18 cellular contexts compared by ENCODE assay signal in the genomic region with DNA sequence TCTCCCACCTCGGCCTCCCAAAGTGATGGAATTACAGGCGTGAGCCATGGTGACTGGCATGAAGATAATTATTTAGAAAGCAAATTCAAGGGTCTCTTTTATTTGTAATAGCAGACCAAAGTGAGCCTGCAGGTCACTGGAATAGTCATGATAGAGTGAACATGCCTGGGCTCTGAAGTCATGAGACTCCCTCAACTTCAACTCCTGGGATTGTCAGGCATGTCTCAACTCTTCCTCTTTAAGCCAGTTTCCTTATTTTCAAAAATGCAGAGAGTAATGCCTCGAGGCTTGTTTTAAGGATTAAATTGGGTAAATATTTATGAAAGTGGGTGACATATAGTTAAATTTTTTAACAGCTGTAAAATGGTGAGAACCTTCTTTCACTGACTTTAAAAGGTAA. TPM values are rescaled to one million over a fixed set of nuclear protein-coding genes. Genes with fewer than 3 reads are reported as not detected.
DNase-seq lines count a peak whose midpoint lies in the region; ATAC-seq lines count a peak whose summit lies in the region.
"Had no signal": no experiment of that assay in that cellular context is flagged by ENCODE, and none has a peak within 500 bp of the region (broad histone marks: within the 10 kb centered on the region; RNA-seq: fewer than 3 reads in every experiment).

No MANE protein-coding gene starts in this region.

- peak overlapping the region; percentile 64 for H3K4me3 ChIP-seq in CD4-positive, CD25-positive, alpha-beta regulatory T cell (ENCODE audit: low read depth, low read length)
- H3K4me3 ChIP-seq: body of pancreas, K562, ovary, right lobe of liver had no signal

- H3K36me3 Mint-ChIP-seq in CD4-positive, CD25-positive, alpha-beta regulatory T cell: no peaks in the 10 kb centered on the region
- H3K36me3 Mint-ChIP-seq in T-helper 17 cell (ENCODE audit: low read depth): no peaks in the 10 kb centered on the region
- no peaks in the 10 kb centered on the region for H3K36me3 Mint-ChIP-seq in activated CD8-positive, alpha-beta memory T cell treated with anti-CD3 and anti-CD28 coated beads, Interleukin-2, amount 10 ng/mL, durations not matched to agents 7 days and 5 days

- peak overlapping the region; percentile 84 to 99 (median 95) for H3K27ac Mint-ChIP-seq in CD4-positive, CD25-positive, alpha-beta regulatory T cell
- peak overlapping the region; percentile 99 for H3K27ac Mint-ChIP-seq in T-helper 17 cell
- no peak overlapping the region for H3K27ac Mint-ChIP-seq in activated CD8-positive, alpha-beta memory T cell treated with anti-CD3 and anti-CD28 coated beads, Interleukin-2, amount 10 ng/mL, durations not matched to agents 7 days and 5 days
- H3K27ac Mint-ChIP-seq: activated B cell treated with CpG ODN at 0.5 μM for 24 hours; stimulated activated naive CD8-positive, alpha-beta T cell treated with anti-CD3 and anti-CD28 coated beads, Interleukin-15, Interleukin-2, amounts not matched to agents 100 ng/mL and 50 ng/mL, for 24 hours had no signal

- H3K4me3 Mint-ChIP-seq in CD4-positive, CD25-positive, alpha-beta regulatory T cell: peak overlapping the region in 2 of 4 donors; percentile 29 to 60
- peak overlapping the region; percentile 12 for H3K4me3 Mint-ChIP-seq in T-helper 17 cell
- H3K4me3 Mint-ChIP-seq in activated CD8-positive, alpha-beta memory T cell treated with anti-CD3 and anti-CD28 coated beads, Interleukin-2, amount 10 ng/mL, durations not matched to agents 7 days and 5 days: no peak overlapping the region
- H3K4me3 Mint-ChIP-seq: activated B cell treated with CpG ODN at 0.5 μM for 24 hours had no signal

- H3K27ac ChIP-seq in CD4-positive, CD25-positive, alpha-beta regulatory T cell (ENCODE audit: insufficient read depth, low read length, poor library complexity, severe bottlenecking): peak overlapping the region; percentile 67
- H3K27ac ChIP-seq: body of pancreas, ovary, right lobe of liver had no signal

- no peak for ATAC-seq in CD4-positive, CD25-positive, alpha-beta regulatory T cell (ENCODE audit: low read depth in 2 of 2)
- no peak for ATAC-seq in T-helper 17 cell
- ATAC-seq in activated CD8-positive, alpha-beta memory T cell treated with anti-CD3 and anti-CD28 coated beads, Interleukin-2, amount 10 ng/mL, durations not matched to agents 7 days and 5 days: no peak
- no peak for ATAC-seq in GM18868 (IDR thresholded peaks at IDR 0.05; ENCODE audit: unreplicated experiment)
- ATAC-seq: body of pancreas, HCT116, K562, right lobe of liver had no signal

- peaks cover 51% of the 10 kb centered on the region for H3K4me1 ChIP-seq in CD4-positive, CD25-positive, alpha-beta regulatory T cell (ENCODE audit: control insufficient read depth, insufficient read depth, low read length, poor library complexity, severe bottlenecking)
- H3K4me1 ChIP-seq: body of pancreas, right lobe of liver had no signal

- no peaks in the 10 kb centered on the region for H3K27me3 ChIP-seq in CD4-positive, CD25-positive, alpha-beta regulatory T cell (ENCODE audit: control insufficient read depth, insufficient read depth, low read length)
- H3K27me3 ChIP-seq: body of pancreas, ovary, right lobe of liver had no signal

- no peak for DNase-seq in CD4-positive, CD25-positive, alpha-beta regulatory T cell
- DNase-seq in EH (ENCODE audit: low read depth) (peak; percentile 57), T-helper 17 cell (no peak), iris pigment epithelial cell (ENCODE audit: low read depth) (peak; percentile 21), NCI-H128 (lab: John Stamatoyannopoulos, UW; ENCODE audit: unreplicated experiment) (no peak)
- no peak for DNase-seq in activated CD8-positive, alpha-beta memory T cell treated with anti-CD3 and anti-CD28 coated beads, Interleukin-2, amount 10 ng/mL, durations not matched to agents 7 days and 5 days
- DNase-seq: activated B cell treated with CpG ODN at 0.5 μM for 24 hours, body of pancreas, erythroblast, NCI-H1092 treated with DMSO at 0.1 percent for 48 hours, NCI-H524, ovary, right lobe of liver, SHP77 treated with DMSO at 0.1 percent for 48 hours had no signal

- H3K4me1 Mint-ChIP-seq in CD4-positive, CD25-positive, alpha-beta regulatory T cell: peaks cover 42 to 77% (median 68%) of the 10 kb centered on the region in 4 donors
- H3K4me1 Mint-ChIP-seq in T-helper 17 cell: peaks cover 54% of the 10 kb centered on the region
- peaks cover 46% of the 10 kb centered on the region for H3K4me1 Mint-ChIP-seq in activated CD8-positive, alpha-beta memory T cell treated with anti-CD3 and anti-CD28 coated beads, Interleukin-2, amount 10 ng/mL, durations not matched to agents 7 days and 5 days
- H3K4me1 Mint-ChIP-seq: activated B cell treated with CpG ODN at 0.5 μM for 24 hours had no signal

- H3K9me3 Mint-ChIP-seq in CD4-positive, CD25-positive, alpha-beta regulatory T cell: peaks cover 0 to 3% (median 0%) of the 10 kb centered on the region in 7 donors
- H3K9me3 Mint-ChIP-seq in activated CD8-positive, alpha-beta memory T cell treated with anti-CD3 and anti-CD28 coated beads, Interleukin-2, amount 10 ng/mL, durations not matched to agents 7 days and 5 days (ENCODE audit: low read depth): no peaks in the 10 kb centered on the region
- H3K9me3 Mint-ChIP-seq: activated B cell treated with CpG ODN at 0.5 μM for 24 hours; stimulated activated naive CD8-positive, alpha-beta T cell treated with anti-CD3 and anti-CD28 coated beads, Interleukin-15, Interleukin-2, amounts not matched to agents 100 ng/mL and 50 ng/mL, for 24 hours had no signal

- CTCF ChIA-PET in activated CD8-positive, alpha-beta memory T cell treated with anti-CD3 and anti-CD28 coated beads, Interleukin-2, amount 10 ng/mL, durations not matched to agents 7 days and 5 days (lab: Charles Lee): interaction anchor here (0.7 to 1.3 kb wide), 4 partner anchors 9 to 227 kb away, joined by 3 to 4 read pairs (median 3); no protein-coding TSS in a partner anchor

- H3K9me3 ChIP-seq in CD4-positive, CD25-positive, alpha-beta regulatory T cell (ENCODE audit: control insufficient read depth in 2 of 2, low read length in 2 of 2): no peaks in the 10 kb centered on the region
- no peaks in the 10 kb centered on the region for H3K9me3 ChIP-seq in T-helper 17 cell (ENCODE audit: control insufficient read depth, low read length, poor library complexity, severe bottlenecking)
- H3K9me3 ChIP-seq: body of pancreas, ovary, right lobe of liver had no signal

- H3K27me3 Mint-ChIP-seq in CD4-positive, CD25-positive, alpha-beta regulatory T cell: no peaks in the 10 kb centered on the region
- no peaks in the 10 kb centered on the region for H3K27me3 Mint-ChIP-seq in T-helper 17 cell
- H3K27me3 Mint-ChIP-seq in activated CD8-positive, alpha-beta memory T cell treated with anti-CD3 and anti-CD28 coated beads, Interleukin-2, amount 10 ng/mL, durations not matched to agents 7 days and 5 days: no peaks in the 10 kb centered on the region
- H3K27me3 Mint-ChIP-seq: activated B cell treated with CpG ODN at 0.5 μM for 24 hours; stimulated activated naive CD8-positive, alpha-beta T cell treated with anti-CD3 and anti-CD28 coated beads, Interleukin-15, Interleukin-2, amounts not matched to agents 100 ng/mL and 50 ng/mL, for 24 hours had no signal

- H3K36me3 ChIP-seq in CD4-positive, CD25-positive, alpha-beta regulatory T cell (ENCODE audit: control insufficient read depth, insufficient read depth, low read length): no peaks in the 10 kb centered on the region
- H3K36me3 ChIP-seq: ovary, right lobe of liver had no signal

RNA-seq across cellular contexts. Expression of gene HECA, which starts 22.7 kb away (rescaled TPM):
- total RNA-seq in CD4-positive, CD25-positive, alpha-beta regulatory T cell: 165 TPM
- polyA plus RNA-seq in CD4-positive, CD25-positive, alpha-beta regulatory T cell: 1 to 10 TPM; 5.2 to 7.9 (median 6.3) TPM
- total RNA-seq in T-helper 17 cell: 100 to 1,000 TPM; 172 to 197 TPM
- total RNA-seq in activated CD8-positive, alpha-beta memory T cell treated with anti-CD3 and anti-CD28 coated beads, Interleukin-2, amount 10 ng/mL, durations not matched to agents 7 days and 5 days: 10 to 100 TPM; 47.3 to 49.5 TPM

Comparison
In these comparisons a context has a peak if more than half of its experiments do, and no peak if none do; other contexts are left out.
1. DNase-seq: peak in EH (single experiment) and iris pigment epithelial cell (single experiment); none in CD4-positive, CD25-positive, alpha-beta regulatory T cell (0 of 3), T-helper 17 cell (0 of 3), activated CD8-positive, alpha-beta memory T cell treated with anti-CD3 and anti-CD28 coated beads, Interleukin-2, amount 10 ng/mL, durations not matched to agents 7 days and 5 days (single experiment) and NCI-H128 (single experiment).